In genomic region chr11:65206441-65206841, GRCh38 we compare ENCODE assay signal across 25 cellular contexts. TPM values are rescaled to one million over a fixed set of nuclear protein-coding genes. Genes with fewer than 3 reads are reported as not detected.
"Had no signal": no experiment of that assay in that cellular context is flagged by ENCODE, and none has a peak within 500 bp of the region (broad histone marks: within the 10 kb centered on the region; RNA-seq: fewer than 3 reads in every experiment).

No MANE protein-coding gene starts in this region.

- H3K27me3 Mint-ChIP-seq: activated naive CD4-positive, alpha-beta T cell treated with anti-CD3 and anti-CD28 coated beads, Interleukin-2, amount 50 U/mL, for 24 hours; effector memory CD8-positive, alpha-beta T cell had no signal

- H3K4me2 ChIP-seq: hepatocyte had no signal

- H3K27ac Mint-ChIP-seq: activated naive CD4-positive, alpha-beta T cell treated with anti-CD3 and anti-CD28 coated beads, Interleukin-2, amount 50 U/mL, for 24 hours; effector memory CD8-positive, alpha-beta T cell had no signal

- H3K4me3 Mint-ChIP-seq: activated naive CD4-positive, alpha-beta T cell treated with anti-CD3 and anti-CD28 coated beads, Interleukin-2, amount 50 U/mL, for 24 hours; effector memory CD8-positive, alpha-beta T cell had no signal

- H3K9me3 ChIP-seq: esophagus muscularis mucosa, mucosa of descending colon, right lobe of liver, upper lobe of right lung had no signal

- H3K27ac ChIP-seq: brain microvascular endothelial cell, esophagus muscularis mucosa, hepatocyte, right lobe of liver, upper lobe of right lung, WERI-Rb-1 had no signal

- H3K9me3 Mint-ChIP-seq: activated naive CD4-positive, alpha-beta T cell treated with anti-CD3 and anti-CD28 coated beads, Interleukin-2, amount 50 U/mL, for 24 hours; effector memory CD8-positive, alpha-beta T cell had no signal

- H3K79me2 ChIP-seq: hepatocyte had no signal

- DNase-seq: activated CD4-positive, alpha-beta T cell treated with anti-CD3 and anti-CD28 coated beads, Interleukin-2, amount 50 U/mL, for 4 hours; activated gamma-delta T cell treated with Interleukin-2 at 50 U/mL for 16 hours; activated T-cell treated with anti-CD3 and anti-CD28 coated beads for 4 hours; aorta; brain microvascular endothelial cell; central memory CD4-positive, alpha-beta T cell; effector memory CD8-positive, alpha-beta T cell; glutamatergic neuron; mesenchymal stem cell; mucosa of descending colon; occipital lobe; stimulated activated CD4-positive, alpha-beta T cell treated with anti-CD3 and anti-CD28 coated beads, Interleukin-2, amount 100 ng/mL, for 48 hours; stimulated activated naive CD4-positive, alpha-beta T cell; T-helper 1 cell; upper lobe of right lung; WERI-Rb-1 had no signal

- H3K27me3 ChIP-seq: brain microvascular endothelial cell, dorsolateral prefrontal cortex, esophagus muscularis mucosa, hepatocyte, right lobe of liver, upper lobe of right lung had no signal

- H3K4me3 ChIP-seq: dorsolateral prefrontal cortex, esophagus muscularis mucosa, hepatocyte, mucosa of descending colon, right lobe of liver, upper lobe of right lung had no signal

- ATAC-seq: effector memory CD8-positive, alpha-beta T cell; mucosa of descending colon; right lobe of liver; upper lobe of right lung had no signal

- H2AFZ ChIP-seq: hepatocyte had no signal

RNA-seq across cellular contexts. Expression of gene SPDYC, which starts 36.4 kb away (rescaled TPM):
- total RNA-seq: activated CD8-positive, alpha-beta memory T cell treated with anti-CD3 and anti-CD28 coated beads for 36 hours; aorta; dorsolateral prefrontal cortex; endothelial cell of umbilical vein; esophagus muscularis mucosa; frontal cortex; hepatocyte; mucosa of descending colon; occipital lobe; upper lobe of right lung had no signal
- polyA plus RNA-seq: aorta, endothelial cell of umbilical vein, hepatocyte, neural cell had no signal
